In genomic region chr19:45632468-45633196, GRCh38 we compare ENCODE assay signal across 8 cellular contexts. TPM values are rescaled to one million over a fixed set of nuclear protein-coding genes. Genes with fewer than 3 reads are reported as not detected.
DNase-seq lines count a peak whose midpoint lies in the region; ATAC-seq and TF ChIP-seq lines count a peak whose summit lies in the region.

No MANE protein-coding gene starts in this region.

- H3K27me3 ChIP-seq in DND-41 (ENCODE audit: insufficient read depth, low read length, poor library complexity): no peaks in the 10 kb centered on the region
- no peaks in the 10 kb centered on the region for H3K27me3 ChIP-seq in endodermal cell (ENCODE audit: control insufficient read depth, insufficient read depth, low read length, poor library complexity, severe bottlenecking)
- H3K27me3 ChIP-seq in upper lobe of left lung: no peaks in the 10 kb centered on the region

- no peak overlapping the region for H2AFZ ChIP-seq in DND-41 (ENCODE audit: low read depth, low read length)

- H3K9ac ChIP-seq in DND-41 (ENCODE audit: low read depth, low read length): no peak overlapping the region
- no peak overlapping the region for H3K9ac ChIP-seq in endodermal cell (ENCODE audit: extremely low read depth, low read length, poor library complexity, severe bottlenecking)

- no peaks in the 10 kb centered on the region for H4K20me1 ChIP-seq in DND-41 (ENCODE audit: insufficient read depth, low read length)

- peak overlapping the region; percentile 21 for H3K4me3 Mint-ChIP-seq in endodermal cell
- H3K4me3 Mint-ChIP-seq in memory B cell: no peak overlapping the region

- peak; percentile 31; the same call in 1 of the 3 replicates for ATAC-seq in DND-41 (ENCODE audit: insufficient read depth, low read depth)
- ATAC-seq in memory B cell (ENCODE audit: low read depth): peak; percentile 52
- peak; percentile 89 to 90 for ATAC-seq in upper lobe of left lung (ENCODE audit: low FRiP score in 2 of 2)
- ATAC-seq in HG03097 (IDR thresholded peaks at IDR 0.05; ENCODE audit: low FRiP score, unreplicated experiment): no peak

- DNase-seq in DND-41 (peak; percentile 21), NCI-H128 (lab: John Stamatoyannopoulos, UW; ENCODE audit: unreplicated experiment) (peak; percentile 34), endodermal cell (peak; percentile 98), memory B cell (ENCODE audit: low spot score in 2 of 2) (peak; percentile 29 to 30), upper lobe of left lung (peak; percentile 81 to 92)
- DNase-seq in activated CD4-positive, alpha-beta T cell treated with anti-CD3 and anti-CD28 coated beads for 48 hours: peak; percentile 68
- no peak for DNase-seq in effector CD4-positive, alpha-beta T cell

- H3K27ac Mint-ChIP-seq in endodermal cell: peak overlapping the region; percentile 94
- H3K27ac Mint-ChIP-seq in memory B cell: no peak overlapping the region

- H3K4me3 ChIP-seq in DND-41 (ENCODE audit: low read depth in 1 of 2, low read length in 2 of 2): no peak overlapping the region
- no peak overlapping the region for H3K4me3 ChIP-seq in endodermal cell (ENCODE audit: low read length)
- no peak overlapping the region for H3K4me3 ChIP-seq in upper lobe of left lung

- no peaks in the 10 kb centered on the region for H3K9me3 ChIP-seq in DND-41 (ENCODE audit: insufficient read depth, low read length, severe bottlenecking)
- no peaks in the 10 kb centered on the region for H3K9me3 ChIP-seq in endodermal cell (ENCODE audit: control insufficient read depth, low read length)
- no peaks in the 10 kb centered on the region for H3K9me3 ChIP-seq in upper lobe of left lung

- no peak for TF ChIP-seq POLR2A in upper lobe of left lung (IDR thresholded peaks at IDR 0.05)

- 41 to 57% methylated on average over 11 to 27 of the region's 27 CpGs for WGBS in endodermal cell (ENCODE audit: insufficient coverage in 1 of 2, insufficient read length in 1 of 2), 2 experiments
- WGBS in upper lobe of left lung, 2 donors: 64% methylated on average over 27 of the region's 27 CpGs

- H3K27me3 Mint-ChIP-seq in endodermal cell (ENCODE audit: insufficient read depth) (no peaks in the 10 kb centered on the region), memory B cell (no peaks in the 10 kb centered on the region)

- H3K36me3 ChIP-seq in DND-41 (ENCODE audit: insufficient read depth, low read length) (peaks cover 31% of the 10 kb centered on the region), endodermal cell (ENCODE audit: control insufficient read depth, insufficient read depth, low read length) (peaks cover 15% of the 10 kb centered on the region), upper lobe of left lung (peaks cover 7 to 24% (median 16%) of the 10 kb centered on the region in 4 donors)

- no peak for TF ChIP-seq EP300 in upper lobe of left lung (IDR thresholded peaks at IDR 0.05)

- H3K79me2 ChIP-seq in DND-41 (ENCODE audit: insufficient read depth, low read length): no peaks in the 10 kb centered on the region

- peaks cover 18% of the 10 kb centered on the region for H3K36me3 Mint-ChIP-seq in endodermal cell (ENCODE audit: low read depth)
- peaks cover 5% of the 10 kb centered on the region for H3K36me3 Mint-ChIP-seq in memory B cell

- H3K9me3 Mint-ChIP-seq in endodermal cell (no peaks in the 10 kb centered on the region), memory B cell (no peaks in the 10 kb centered on the region)

- H3K4me1 ChIP-seq in DND-41 (ENCODE audit: insufficient read depth, low read length): no peaks in the 10 kb centered on the region
- no peaks in the 10 kb centered on the region for H3K4me1 ChIP-seq in endodermal cell (ENCODE audit: control insufficient read depth, insufficient read depth, low read length)
- peaks cover 0 to 9% (median 0%) of the 10 kb centered on the region in 4 donors for H3K4me1 ChIP-seq in upper lobe of left lung

- no peak overlapping the region for H3K4me2 ChIP-seq in DND-41 (ENCODE audit: insufficient read depth, low read length)

- H3K4me1 Mint-ChIP-seq in endodermal cell (peaks cover 8% of the 10 kb centered on the region), memory B cell (no peaks in the 10 kb centered on the region)

- TF ChIP-seq CTCF in DND-41 (IDR thresholded peaks at IDR 0.05; ENCODE audit: borderline replicate concordance, extremely low read depth, low read length, poor library complexity, severe bottlenecking) (no peak), endodermal cell (conservative IDR thresholded peaks at IDR 0.05) (no peak), upper lobe of left lung (IDR thresholded peaks at IDR 0.05) (no peak)

- H3K27ac ChIP-seq in DND-41 (ENCODE audit: low read length): no peak overlapping the region
- H3K27ac ChIP-seq in endodermal cell (ENCODE audit: low read depth, low read length): no peak overlapping the region
- no peak overlapping the region for H3K27ac ChIP-seq in upper lobe of left lung

RNA-seq across cellular contexts. Expression of gene EML2, which starts 6.6 kb away (rescaled TPM):
- total RNA-seq in endodermal cell (10 to 100 TPM; 42.9 to 79.3 TPM), upper lobe of left lung (10 to 100 TPM; 34.1 to 70.2 (median 48.2) TPM)
- 25.9 TPM for polyA plus RNA-seq in endodermal cell (2013, experiment 1 of 2)
- polyA plus RNA-seq in endodermal cell (2013, experiment 2 of 2): 26.3 TPM

RNA-seq across cellular contexts. Expression of gene GPR4, which starts 30.6 kb away (rescaled TPM):
- total RNA-seq in endodermal cell: not detected
- 0.32 TPM for polyA plus RNA-seq in endodermal cell (2013, experiment 1 of 2)
- not detected for polyA plus RNA-seq in endodermal cell (2013, experiment 2 of 2)
- 10 to 100 TPM in 2 of 6 donors, 1 to 10 TPM in 4; 1.0 to 22.1 (median 6.8) TPM for total RNA-seq in upper lobe of left lung

RNA-seq across cellular contexts. Expression of gene GIPR, which starts 35.4 kb away (rescaled TPM):
- 10 to 100 TPM; 10.8 to 14.6 TPM for total RNA-seq in endodermal cell
- polyA plus RNA-seq in endodermal cell (2013, experiment 1 of 2): 3.5 TPM
- 3.0 TPM for polyA plus RNA-seq in endodermal cell (2013, experiment 2 of 2)
- 10 to 100 TPM in 1 of 6 donors, 1 to 10 TPM in 5; 2.9 to 17.8 (median 6.0) TPM for total RNA-seq in upper lobe of left lung

RNA-seq across cellular contexts. Expression of gene OPA3, which starts 48.0 kb away (rescaled TPM):
- total RNA-seq in endodermal cell (10 to 100 TPM; 12.9 to 15.4 TPM), upper lobe of left lung (10 to 100 TPM in 5 of 6 donors, 1 to 10 TPM in 1; 9.9 to 14.3 (median 12.7) TPM)
- 9.3 TPM for polyA plus RNA-seq in endodermal cell (2013, experiment 1 of 2)
- polyA plus RNA-seq in endodermal cell (2013, experiment 2 of 2): 10.7 TPM

RNA-seq across cellular contexts. Expression of gene SNRPD2, which starts 59.1 kb away (rescaled TPM):
- total RNA-seq in endodermal cell (100 to 1,000 TPM; 644 to 654 TPM), upper lobe of left lung (100 to 1,000 TPM in 5 of 6 donors, 10 to 100 TPM in 1; 58.7 to 261 (median 161) TPM)
- 524 TPM for polyA plus RNA-seq in endodermal cell (2013, experiment 1 of 2)
- polyA plus RNA-seq in endodermal cell (2013, experiment 2 of 2): 537 TPM
